Comparison of ENCODE assay signal across 8 cellular contexts in the genomic region with DNA sequence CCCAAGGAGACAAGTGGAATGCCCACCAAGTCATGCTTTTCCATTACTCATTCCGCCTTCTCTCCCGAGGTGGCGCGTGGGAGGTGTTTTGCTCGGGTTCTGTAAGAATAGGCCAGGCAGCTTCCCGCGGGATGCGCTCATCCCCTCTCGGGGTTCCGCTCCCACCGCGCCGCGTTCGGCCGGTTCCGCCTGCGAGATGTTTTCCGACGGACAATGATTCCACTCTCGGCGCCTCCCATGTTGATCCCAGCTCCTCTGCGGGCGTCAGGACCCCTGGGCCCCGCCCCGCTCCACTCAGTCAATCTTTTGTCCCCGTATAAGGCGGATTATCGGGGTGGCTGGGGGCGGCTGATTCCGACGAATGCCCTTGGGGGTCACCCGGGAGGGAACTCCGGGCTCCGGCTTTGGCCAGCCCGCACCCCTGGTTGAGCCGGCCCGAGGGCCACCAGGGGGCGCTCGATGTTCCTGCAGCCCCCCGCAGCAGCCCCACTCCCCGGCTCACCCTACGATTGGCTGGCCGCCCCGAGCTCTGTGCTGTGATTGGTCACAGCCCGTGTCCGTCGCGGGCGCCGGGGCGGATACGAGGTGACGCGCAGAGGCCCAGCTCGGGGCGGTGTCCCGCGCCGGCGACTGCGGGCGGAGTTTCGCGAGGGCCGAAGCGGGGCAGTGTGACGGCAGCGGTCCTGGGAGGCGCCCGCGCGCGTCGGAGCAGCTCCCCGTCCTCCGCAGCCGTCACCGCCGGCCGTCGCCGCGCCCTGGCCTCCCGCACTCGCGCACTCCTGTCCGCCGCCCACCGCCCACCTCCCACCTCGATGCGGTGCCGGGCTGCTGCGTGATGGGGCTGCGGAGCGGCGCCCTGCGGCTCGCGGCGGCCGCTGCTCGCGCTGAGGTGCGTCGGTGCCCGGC. TPM values are rescaled to one million over a fixed set of nuclear protein-coding genes. Genes with fewer than 3 reads are reported as not detected.
DNase-seq lines count a peak whose midpoint lies in the region; ATAC-seq, FAIRE-seq and TF ChIP-seq lines count a peak whose summit lies in the region.

Gene KIF1B (plus strand): TSS at position 666 of the 906 bp plus-strand sequence. CDS start 21,759 bp downstream, outside the sequence.

- intact Hi-C loops in adrenal gland (cut with DNase I) (loop anchor here (10.0 kb wide), 2 partner anchors 115 to 125 kb away; no protein-coding TSS in a partner anchor), heart right ventricle (cut with DNase I) (loop anchor here (2.0 to 10.0 kb wide), 13 partner anchors 37 to 178 kb away; partner anchors contain the start of gene UBE4B (in 1 of the 10)), posterior vena cava (cut with DNase I) (no loop called here), upper lobe of right lung (cut with DNase I) (loop anchor here (10.0 kb wide), 1 partner anchor 125 kb away; no protein-coding TSS in a partner anchor)

- H3K36me3 ChIP-seq in adrenal gland (replicated peaks in 1 of 2) (no peaks in the 10 kb centered on the region), heart right ventricle (no peaks in the 10 kb centered on the region), upper lobe of right lung (no peaks in the 10 kb centered on the region)

- H3K27ac Mint-ChIP-seq in T-cell: peak within 1 kb of the TSS; percentile 46 to 58

- DNase-seq in GM12891 (ENCODE audit: insufficient read length, low spot score): peak; percentile 100
- DNase-seq in NCI-H1417 treated with DMSO at 0.1 percent for 48 hours (lab: John Stamatoyannopoulos, UW): peak; percentile 70
- peak; percentile 88 to 97 (median 93) for DNase-seq in T-cell
- peak; percentile 99 for DNase-seq in adrenal gland
- DNase-seq in heart right ventricle: peak; percentile 98 to 99
- peak; percentile 100 for DNase-seq in posterior vena cava (ENCODE audit: low spot score)
- peak; percentile 99 for DNase-seq in upper lobe of right lung

- TF ChIP-seq POLR2A in GM12891 (IDR thresholded peaks at IDR 0.05; ENCODE audit: low read depth, low read length) (no peak), adrenal gland (IDR thresholded peaks at IDR 0.05) (peak; percentile 96 to 100)

- no peaks in the 10 kb centered on the region for H3K36me3 Mint-ChIP-seq in T-cell

- H3K9me3 ChIP-seq in adrenal gland (replicated peaks in 1 of 3) (no peaks in the 10 kb centered on the region), heart right ventricle (no peaks in the 10 kb centered on the region), upper lobe of right lung (no peaks in the 10 kb centered on the region)

- H3K27me3 ChIP-seq in adrenal gland: no peaks in the 10 kb centered on the region
- no peaks in the 10 kb centered on the region for H3K27me3 ChIP-seq in heart right ventricle
- H3K27me3 ChIP-seq in upper lobe of right lung: no peaks in the 10 kb centered on the region

- TF ChIP-seq CTCF in adrenal gland (IDR thresholded peaks at IDR 0.05) (peak; percentile 93 to 100 (median 97)), heart right ventricle (IDR thresholded peaks at IDR 0.05) (peak; percentile 96 to 100 (median 99)), upper lobe of right lung (IDR thresholded peaks at IDR 0.05) (peak; percentile 96)

- peaks cover 0 to 3% of the 10 kb centered on the region in 2 donors for H3K27me3 Mint-ChIP-seq in T-cell

- POLR2A ChIA-PET in T-cell (lab: Charles Lee): no interaction called here

- H3K27ac ChIP-seq in adrenal gland (peak within 1 kb of the TSS; percentile 96 to 100 (median 99)), heart right ventricle (peak within 1 kb of the TSS; percentile 97 to 100 (median 99)), upper lobe of right lung (peak within 1 kb of the TSS; percentile 98)

- CTCF ChIA-PET in T-cell (lab: Charles Lee): interaction anchor here in 1 of 2 donors (0.5 to 2.4 kb wide), 14 partner anchors 8 to 301 kb away, joined by 3 to 16 read pairs (median 3); partner anchors contain the start of genes CENPS and PGD

- H3K4me3 ChIP-seq in adrenal gland (peak within 1 kb of the TSS; percentile 57 to 93 (median 64)), heart right ventricle (peak within 1 kb of the TSS; percentile 74 to 97 (median 94)), upper lobe of right lung (peak within 1 kb of the TSS; percentile 90)

- H3K9me3 Mint-ChIP-seq in T-cell: no peaks in the 10 kb centered on the region

- FAIRE-seq in GM12891 (lab: Jason Lieb, UNC): peak; percentile 92

- ATAC-seq in HG02798 (IDR thresholded peaks at IDR 0.05; ENCODE audit: poor library complexity, unreplicated experiment) (peak; percentile 99), T-cell (replicated peaks in 1 of 4) (peak; percentile 99), heart right ventricle (peak; percentile 96 to 98 (median 97)), upper lobe of right lung (peak; percentile 97)

- WGBS in adrenal gland, 4 donors: 1 to 2% (median 1%) methylated on average over 10 to 107 of the region's 107 CpGs
- WGBS in heart right ventricle, 2 donors: 0 to 1% methylated on average over 89 to 107 of the region's 107 CpGs

- H3K4me1 ChIP-seq in adrenal gland (replicated peaks in 1 of 2) (peaks cover 20 to 33% of the 10 kb centered on the region in 2 donors), heart right ventricle (peaks cover 5 to 42% (median 39%) of the 10 kb centered on the region in 9 donors), upper lobe of right lung (peaks cover 23% of the 10 kb centered on the region)

- H3K4me1 Mint-ChIP-seq in T-cell: peaks cover 26 to 34% (median 29%) of the 10 kb centered on the region in 3 donors

- peak within 1 kb of the TSS; percentile 88 to 91 (median 88) for H3K4me3 Mint-ChIP-seq in T-cell

TF ChIP-seq in GM12891, 5 proteins besides CTCF, POLR2A, EP300 and RAD21:
- TF ChIP-seq SPI1 (IDR thresholded peaks at IDR 0.05; ENCODE audit: low read depth, low read length): no peak
- TF ChIP-seq POU2F2 (IDR thresholded peaks at IDR 0.05; ENCODE audit: low read depth, low read length): no peak
- TF ChIP-seq PAX5 (IDR thresholded peaks at IDR 0.05; ENCODE audit: insufficient read depth, low read length, severe bottlenecking): no peak
- TF ChIP-seq POLR2AphosphoS5 (IDR thresholded peaks at IDR 0.05; ENCODE audit: low read depth, low read length): no peak
- 0 out of 2 replicates have a peak, but pooled peaks have one; percentile 8 for TF ChIP-seq TAF1 (IDR thresholded peaks at IDR 0.05; ENCODE audit: low read depth, low read length)

RNA-seq across cellular contexts. Expression of gene KIF1B, which starts in this region (rescaled TPM):
- 0.94 TPM for polyA plus RNA-seq in GM12891 (2012; ENCODE audit: low read depth, missing spikeins)
- 10 to 100 TPM; 10.3 to 15.3 (median 13.8) TPM for total RNA-seq in T-cell
- 10 to 100 TPM; 34.1 to 66.3 (median 50.2) TPM for total RNA-seq in adrenal gland
- 10 to 100 TPM; 12.9 to 35.8 (median 16.1) TPM for polyA plus RNA-seq in adrenal gland
- 100 to 1,000 TPM in 2 of 10 donors, 10 to 100 TPM in 8; 64.9 to 107 (median 89.9) TPM for total RNA-seq in heart right ventricle
- polyA plus RNA-seq in heart right ventricle: 10 to 100 TPM; 21.6 to 32.3 TPM
- 10 to 100 TPM; 47.9 to 79.4 TPM for total RNA-seq in posterior vena cava
- 35.5 TPM for total RNA-seq in upper lobe of right lung

Comparison
In these comparisons a context has a peak if more than half of its experiments do, and no peak if none do; other contexts are left out.
1. Peak in every context shown above with its lines: DNase-seq, ATAC-seq, H3K4me3 ChIP-seq and H3K27ac ChIP-seq.
2. intact Hi-C loops: an anchor here in adrenal gland (10.0 kb wide), heart right ventricle (2.0 to 10.0 kb wide) and upper lobe of right lung (10.0 kb wide); none called in posterior vena cava.